22 cellular contexts compared by ENCODE assay signal in the genomic region with DNA sequence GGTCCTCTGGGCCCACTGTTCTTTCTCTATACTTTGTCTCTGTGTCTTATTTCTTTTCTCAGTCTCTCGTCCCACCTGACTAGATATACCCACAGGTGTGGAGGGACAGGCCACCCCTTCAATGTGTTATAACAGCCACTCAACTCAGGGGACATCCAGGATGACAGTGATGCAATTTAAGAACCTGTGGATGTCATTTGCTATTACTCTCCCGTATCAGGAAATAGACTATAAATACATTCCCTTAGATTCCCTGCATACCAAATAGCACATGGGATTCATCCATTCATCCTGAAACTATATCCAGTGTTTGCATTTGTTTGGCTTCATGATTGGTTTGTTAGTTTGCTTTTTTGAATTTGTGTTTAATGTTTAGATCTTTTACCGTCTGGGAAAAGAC. TPM values are rescaled to one million over a fixed set of nuclear protein-coding genes. Genes with fewer than 3 reads are reported as not detected.
A peak's percentile ranks its signal among the peaks of the same experiment; 100 is the strongest.
DNase-seq lines count a peak whose midpoint lies in the region; ATAC-seq and TF ChIP-seq lines count a peak whose summit lies in the region.
"Had no signal": no experiment of that assay in that cellular context is flagged by ENCODE, and none has a peak within 500 bp of the region (broad histone marks: within the 10 kb centered on the region; RNA-seq: fewer than 3 reads in every experiment).

No MANE protein-coding gene starts in this region.

- H3K27ac ChIP-seq in VCaP = peak overlapping the region; percentile 18; the same call in 1 of the 2 replicates
- H3K27ac ChIP-seq in left ventricle myocardium inferior (replicated peaks) = peak overlapping the region; percentile 73
- H3K27ac ChIP-seq in colonic mucosa = no peak overlapping the region
- no peak overlapping the region for H3K27ac ChIP-seq in upper lobe of left lung
- H3K27ac ChIP-seq: A549; BLaER1 treated with 17β-estradiol and CSF1 and Interleukin-3, amounts not matched to agents 10 nM and 100 nM had no signal

- no peak for DNase-seq in Right ventricle myocardium superior
- DNase-seq in cardiac septum (ENCODE audit: low spot score) = no peak
- no peak for DNase-seq in left ventricle myocardium inferior
- no peak for DNase-seq in colonic mucosa
- no peak for DNase-seq in upper lobe of left lung
- DNase-seq: 8988T; ACHN; AML-193; BE2C; CD4-positive, alpha-beta T cell; CD8-positive, alpha-beta memory T cell; DMS 273 treated with DMSO at 0.1 percent for 48 hours; DMS79; EL; GDM1; H9 had no signal

- TF ChIP-seq CTCF in VCaP (conservative IDR thresholded peaks at IDR 0.05) (no peak), left ventricle myocardium inferior (IDR thresholded peaks at IDR 0.05; ENCODE audit: borderline replicate concordance) (no peak), colonic mucosa (IDR thresholded peaks at IDR 0.05) (no peak), upper lobe of left lung (IDR thresholded peaks at IDR 0.05) (no peak)

- no peaks in the 10 kb centered on the region for H3K36me3 ChIP-seq in left ventricle myocardium inferior
- no peaks in the 10 kb centered on the region for H3K36me3 ChIP-seq in colonic mucosa
- H3K36me3 ChIP-seq in upper lobe of left lung = no peaks in the 10 kb centered on the region
- H3K36me3 ChIP-seq: BE2C; BLaER1 treated with 17β-estradiol and CSF1 and Interleukin-3, amounts not matched to agents 10 nM and 100 nM had no signal

- peak; percentile 45 for ATAC-seq in Right ventricle myocardium superior (ENCODE audit: poor library complexity)
- ATAC-seq in upper lobe of left lung (ENCODE audit: low FRiP score in 2 of 2) = no peak
- ATAC-seq: A549, GM12878, GM23338, HCT116 had no signal

- H3K27me3 ChIP-seq in left ventricle myocardium inferior (ENCODE audit: low read depth) = no peaks in the 10 kb centered on the region
- no peaks in the 10 kb centered on the region for H3K27me3 ChIP-seq in colonic mucosa
- H3K27me3 ChIP-seq in upper lobe of left lung = no peaks in the 10 kb centered on the region
- H3K27me3 ChIP-seq: BE2C; BLaER1 treated with 17β-estradiol and CSF1 and Interleukin-3, amounts not matched to agents 10 nM and 100 nM had no signal

- H3K9me3 ChIP-seq in left ventricle myocardium inferior (replicated peaks) (no peaks in the 10 kb centered on the region), colonic mucosa (no peaks in the 10 kb centered on the region), upper lobe of left lung (no peaks in the 10 kb centered on the region)
- H3K9me3 ChIP-seq: A549; BE2C; BLaER1 treated with 17β-estradiol and CSF1 and Interleukin-3, amounts not matched to agents 10 nM and 100 nM had no signal

- intact Hi-C loops in Right ventricle myocardium superior (cut with DNase I) = no loop called here
- intact Hi-C loops in cardiac septum (cut with DNase I) = no loop called here
- intact Hi-C loops in left ventricle myocardium inferior (cut with micrococcal nuclease) = no loop called here
- intact Hi-C loops in colonic mucosa (cut with DNase I) = no loop called here

- TF ChIP-seq EP300 in upper lobe of left lung (IDR thresholded peaks at IDR 0.05) = no peak

- no peak overlapping the region for H3K4me3 ChIP-seq in left ventricle myocardium inferior
- no peak overlapping the region for H3K4me3 ChIP-seq in colonic mucosa
- no peak overlapping the region for H3K4me3 ChIP-seq in upper lobe of left lung
- H3K4me3 ChIP-seq: A549; BLaER1 treated with 17β-estradiol and CSF1 and Interleukin-3, amounts not matched to agents 10 nM and 100 nM; GM12878; GM23338 had no signal

- H3K9ac ChIP-seq in colonic mucosa (ENCODE audit: low read depth in 2 of 2, low read length in 2 of 2) = no peak overlapping the region
- H3K9ac ChIP-seq: BLaER1 treated with 17β-estradiol and CSF1 and Interleukin-3, amounts not matched to agents 10 nM and 100 nM had no signal

- no peak for TF ChIP-seq POLR2A in upper lobe of left lung (IDR thresholded peaks at IDR 0.05)

- WGBS in upper lobe of left lung, 2 donors = 68 to 70% methylated on average over 3 of the region's 3 CpGs

- H3K4me1 ChIP-seq in left ventricle myocardium inferior (peaks cover 23% of the 10 kb centered on the region), colonic mucosa (no peaks in the 10 kb centered on the region), upper lobe of left lung (no peaks in the 10 kb centered on the region)
- H3K4me1 ChIP-seq: A549; BE2C; BLaER1 treated with 17β-estradiol and CSF1 and Interleukin-3, amounts not matched to agents 10 nM and 100 nM had no signal

RNA-seq across cellular contexts. Expression of a gene that starts 16.6 kb away (rescaled TPM):
- total RNA-seq in Right ventricle myocardium superior = 0.78 TPM
- 1.9 TPM for total RNA-seq in cardiac septum
- total RNA-seq in left ventricle myocardium inferior = 0.25 TPM
- total RNA-seq in colonic mucosa = not detected
- not detected for total RNA-seq in upper lobe of left lung
- total RNA-seq: CD4-positive, alpha-beta T cell; CD8-positive, alpha-beta memory T cell; GM12878 had no signal

Comparison
In these comparisons a context has a peak if more than half of its experiments do, and no peak if none do; other contexts are left out.
1. H3K27ac ChIP-seq: peak in VCaP (single experiment) and left ventricle myocardium inferior (single experiment); none in colonic mucosa (single experiment) and upper lobe of left lung (0 of 4).